Comparison of ENCODE assay signal across 12 cellular contexts in the genomic region with DNA sequence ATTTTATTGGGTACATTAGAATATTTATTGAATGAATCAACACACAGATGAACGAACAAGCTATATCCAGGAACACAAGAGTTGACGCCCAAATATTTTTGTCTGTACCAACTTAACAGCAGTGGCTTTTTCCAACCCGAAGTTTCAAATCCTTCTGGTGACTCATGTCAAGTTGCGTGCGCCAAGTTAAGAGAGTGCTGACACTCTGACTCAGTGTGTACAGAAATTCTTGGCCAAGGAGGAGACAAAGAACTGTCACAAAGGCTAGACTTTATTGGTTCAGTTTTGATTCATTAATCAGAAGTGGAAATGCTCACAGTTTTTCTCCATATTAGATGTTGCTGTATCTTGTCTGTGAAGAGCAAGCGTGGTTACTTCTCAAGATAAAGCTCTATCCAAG. TPM values are rescaled to one million over a fixed set of nuclear protein-coding genes. Genes with fewer than 3 reads are reported as not detected.
DNase-seq lines count a peak whose midpoint lies in the region; ATAC-seq and TF ChIP-seq lines count a peak whose summit lies in the region.
"Had no signal": no experiment of that assay in that cellular context is flagged by ENCODE, and none has a peak within 500 bp of the region (broad histone marks: within the 10 kb centered on the region; RNA-seq: fewer than 3 reads in every experiment).

No MANE protein-coding gene starts in this region.

- peak overlapping the region; percentile 8 for H3K4me3 Mint-ChIP-seq in MCF 10A (ENCODE audit: unreplicated experiment)
- H3K4me3 Mint-ChIP-seq: activated naive CD4-positive, alpha-beta T cell treated with anti-CD3 and anti-CD28 coated beads, Interleukin-2, amount 50 U/mL, for 24 hours; natural killer cell had no signal

- no peaks in the 10 kb centered on the region for H3K36me3 Mint-ChIP-seq in MCF 10A (ENCODE audit: insufficient read depth, unreplicated experiment)
- H3K36me3 Mint-ChIP-seq: activated naive CD4-positive, alpha-beta T cell treated with anti-CD3 and anti-CD28 coated beads, Interleukin-2, amount 50 U/mL, for 24 hours; natural killer cell had no signal

- H3K27ac ChIP-seq in left lung (peak overlapping the region; percentile 16 to 20), aorta (ENCODE audit: low read depth in 1 of 2, low read length in 2 of 2) (peak overlapping the region; percentile 8 to 79)
- H3K27ac ChIP-seq: C4-2B had no signal

- no peaks in the 10 kb centered on the region for H3K27me3 Mint-ChIP-seq in MCF 10A (ENCODE audit: insufficient read depth, unreplicated experiment)

- H3K27me3 ChIP-seq in left lung (no peaks in the 10 kb centered on the region), aorta (ENCODE audit: control insufficient read depth in 1 of 2, insufficient read depth in 2 of 2, low read length in 1 of 2) (no peaks in the 10 kb centered on the region), BE2C (no peaks in the 10 kb centered on the region)

- peaks cover 50% of the 10 kb centered on the region for H3K4me1 Mint-ChIP-seq in MCF 10A (ENCODE audit: insufficient read depth, unreplicated experiment)
- H3K4me1 Mint-ChIP-seq: activated naive CD4-positive, alpha-beta T cell treated with anti-CD3 and anti-CD28 coated beads, Interleukin-2, amount 50 U/mL, for 24 hours; natural killer cell had no signal

- CTCF ChIA-PET in MCF 10A (lab: Yijun Ruan, JAX): interaction anchor here (0.7 to 5.0 kb wide), 7 partner anchors 14 to 148 kb away, joined by 3 to 45 read pairs (median 4); a partner anchor contains a TSS

- H3K27ac Mint-ChIP-seq in MCF 10A (ENCODE audit: low read depth, unreplicated experiment): peak overlapping the region; percentile 91
- H3K27ac Mint-ChIP-seq: activated naive CD4-positive, alpha-beta T cell treated with anti-CD3 and anti-CD28 coated beads, Interleukin-2, amount 50 U/mL, for 24 hours; natural killer cell had no signal

- no peaks in the 10 kb centered on the region for H3K9me3 Mint-ChIP-seq in MCF 10A (ENCODE audit: unreplicated experiment)
- H3K9me3 Mint-ChIP-seq: activated naive CD4-positive, alpha-beta T cell treated with anti-CD3 and anti-CD28 coated beads, Interleukin-2, amount 50 U/mL, for 24 hours; natural killer cell had no signal

- 2 to 8% methylated on average over 6 of the region's 6 CpGs for WGBS in aorta, 2 donors

- no peak for TF ChIP-seq CTCF in MCF 10A (IDR thresholded peaks at IDR 0.05; ENCODE audit: unreplicated experiment)
- no peak for TF ChIP-seq CTCF in left lung (IDR thresholded peaks at IDR 0.05)
- no peak for TF ChIP-seq CTCF in BE2C (IDR thresholded peaks at IDR 0.05; ENCODE audit: low read depth, low read length)

- DNase-seq in Right ventricle myocardium inferior (ENCODE audit: missing footprints): no peak
- DNase-seq in cardiac septum (ENCODE audit: low spot score): no peak
- DNase-seq in MCF 10A (ENCODE audit: unreplicated experiment): peak; percentile 93
- DNase-seq in left lung: no peak
- no peak for DNase-seq in aorta
- no peak for DNase-seq in OCI-M1 (lab: John Stamatoyannopoulos, UW)
- no peak for DNase-seq in DMS153 (lab: John Stamatoyannopoulos, UW)
- DNase-seq in BE2C: no peak
- DNase-seq: natural killer cell, NCI-H524 treated with DMSO at 0.1 percent for 48 hours had no signal

- H3K4me1 ChIP-seq in left lung (no peaks in the 10 kb centered on the region), aorta (ENCODE audit: control insufficient read depth in 1 of 2, insufficient read depth in 2 of 2, low read length in 2 of 2) (peaks cover 3 to 12% of the 10 kb centered on the region in 2 donors), BE2C (no peaks in the 10 kb centered on the region)

- H3K4me3 ChIP-seq in left lung: no peak overlapping the region
- no peak overlapping the region for H3K4me3 ChIP-seq in aorta (ENCODE audit: low read length in 2 of 2)
- no peak overlapping the region for H3K4me3 ChIP-seq in BE2C (ENCODE audit: low read depth, low read length)

- POLR2A ChIA-PET in MCF 10A (lab: Yijun Ruan, JAX): interaction anchor here (0.6 to 7.0 kb wide), 26 partner anchors 10 to 377 kb away, joined by 3 to 103 read pairs (median 4); a partner anchor contains a TSS

- no TSS peak for BruUV-seq in MCF 10A (replicated peaks; lab: Mats Ljungman, UMichigan)

- peak; percentile 77 for ATAC-seq in Right ventricle myocardium inferior
- ATAC-seq in left lung: peak; percentile 86
- peak; percentile 84 for ATAC-seq in aorta (ENCODE audit: low FRiP score)
- ATAC-seq: natural killer cell had no signal

- intact Hi-C loops in Right ventricle myocardium inferior (cut with DNase I): loop anchor here (2.0 kb wide), 2 partner anchors 60 to 94 kb away; a partner anchor contains a TSS
- intact Hi-C loops in cardiac septum (cut with DNase I): loop anchor here (2.0 kb wide), 3 partner anchors 22 to 94 kb away; a partner anchor contains a TSS
- intact Hi-C loops in MCF 10A (cut with micrococcal nuclease): loop anchor here (2.0 kb wide), 1 partner anchor 60 kb away; a partner anchor contains a TSS
- intact Hi-C loops in left lung (cut with DNase I): no loop called here
- intact Hi-C loops in aorta (cut with DNase I): loop anchor here in 1 of 2 donors (2.0 to 5.0 kb wide), 2 partner anchors 60 to 111 kb away; a partner anchor contains a TSS

- H3K36me3 ChIP-seq in left lung (no peaks in the 10 kb centered on the region), aorta (ENCODE audit: control insufficient read depth in 1 of 2, insufficient read depth in 2 of 2, low read length in 1 of 2) (no peaks in the 10 kb centered on the region), BE2C (no peaks in the 10 kb centered on the region)

- H3K9me3 ChIP-seq in left lung (no peaks in the 10 kb centered on the region), aorta (ENCODE audit: control insufficient read depth, low read length) (no peaks in the 10 kb centered on the region), BE2C (no peaks in the 10 kb centered on the region)

RNA-seq across cellular contexts. Expression of a gene that starts 59.6 kb away (rescaled TPM):
- total RNA-seq in Right ventricle myocardium inferior: 19.8 TPM
- 66.0 TPM for total RNA-seq in cardiac septum
- 31.2 and 36.2 TPM in 2 replicates for total RNA-seq in MCF 10A (2022)
- 10 to 100 TPM; 25.9 to 46.6 TPM for total RNA-seq in left lung
- total RNA-seq in aorta: 10 to 100 TPM; 43.9 to 64.7 TPM
- 10 to 100 TPM; 10.6 to 11.5 TPM for polyA plus RNA-seq in aorta
- polyA plus RNA-seq in BE2C (2012; ENCODE audit: insufficient read depth, insufficient read length, low read depth): 8.9 TPM

Comparison
In these comparisons a context has a peak if more than half of its experiments do, and no peak if none do; other contexts are left out.
1. intact Hi-C loops: an anchor here in Right ventricle myocardium inferior (2.0 kb wide), cardiac septum (2.0 kb wide) and MCF 10A (2.0 kb wide); none called in left lung.